Comparison of ENCODE assay signal across 13 cellular contexts in genomic region chr3:186653079-186653710, GRCh38. TPM values are rescaled to one million over a fixed set of nuclear protein-coding genes. Genes with fewer than 3 reads are reported as not detected.
DNase-seq lines count a peak whose midpoint lies in the region; ATAC-seq, FAIRE-seq and TF ChIP-seq lines count a peak whose summit lies in the region.
"Had no signal": no experiment of that assay in that cellular context is flagged by ENCODE, and none has a peak within 500 bp of the region (broad histone marks: within the 10 kb centered on the region; RNA-seq: fewer than 3 reads in every experiment).

No MANE protein-coding gene starts in this region.

- peaks cover 18% of the 10 kb centered on the region for H3K4me1 Mint-ChIP-seq in stimulated activated memory B cell treated with anti-CD40 and anti-IgM and Interleukin-4, amounts not matched to agents 10 μg/mL and 1 μg/mL and 100 μg/mL, for 72 hours

- H3K4me3 Mint-ChIP-seq in stimulated activated memory B cell treated with anti-CD40 and anti-IgM and Interleukin-4, amounts not matched to agents 10 μg/mL and 1 μg/mL and 100 μg/mL, for 72 hours, result peak overlapping the region; percentile 39
- H3K4me3 Mint-ChIP-seq: activated naive CD8-positive, alpha-beta T cell treated with anti-CD3 and anti-CD28 coated beads, Interleukin-2, amount 50 U/mL, for 24 hours had no signal

- H3K36me3 ChIP-seq in suprapubic skin, result no peaks in the 10 kb centered on the region

- H3K4me3 ChIP-seq in foreskin fibroblast (ENCODE audit: low read depth in 1 of 2, low read length in 2 of 2) (no peak overlapping the region), suprapubic skin (no peak overlapping the region)
- H3K4me3 ChIP-seq: K562 had no signal

- peak overlapping the region; percentile 84 for H3K27ac Mint-ChIP-seq in stimulated activated memory B cell treated with anti-CD40 and anti-IgM and Interleukin-4, amounts not matched to agents 10 μg/mL and 1 μg/mL and 100 μg/mL, for 72 hours
- H3K27ac Mint-ChIP-seq: activated naive CD8-positive, alpha-beta T cell treated with anti-CD3 and anti-CD28 coated beads, Interleukin-2, amount 50 U/mL, for 24 hours had no signal

- no peaks in the 10 kb centered on the region for H3K9me3 Mint-ChIP-seq in stimulated activated memory B cell treated with anti-CD40 and anti-IgM and Interleukin-4, amounts not matched to agents 10 μg/mL and 1 μg/mL and 100 μg/mL, for 72 hours
- H3K9me3 Mint-ChIP-seq: activated naive CD8-positive, alpha-beta T cell treated with anti-CD3 and anti-CD28 coated beads, Interleukin-2, amount 50 U/mL, for 24 hours had no signal

- no peaks in the 10 kb centered on the region for H3K27me3 Mint-ChIP-seq in stimulated activated memory B cell treated with anti-CD40 and anti-IgM and Interleukin-4, amounts not matched to agents 10 μg/mL and 1 μg/mL and 100 μg/mL, for 72 hours

- TF ChIP-seq POLR2A in suprapubic skin (IDR thresholded peaks at IDR 0.05), result no peak

- no peaks in the 10 kb centered on the region for H3K4me1 ChIP-seq in suprapubic skin

- H3K27me3 ChIP-seq in suprapubic skin, result no peaks in the 10 kb centered on the region

- TF ChIP-seq CTCF in foreskin fibroblast (IDR thresholded peaks at IDR 0.05; ENCODE audit: low read depth, low read length) (no peak), suprapubic skin (IDR thresholded peaks at IDR 0.05) (no peak)

- FAIRE-seq in GM19239 (lab: Jason Lieb, UNC), result peak; percentile 95
- FAIRE-seq: endothelial cell of umbilical vein, islet of Langerhans, K562 had no signal

- ATAC-seq in HG02678 (IDR thresholded peaks at IDR 0.05; ENCODE audit: unreplicated experiment) (peak; percentile 90), HG03558 (IDR thresholded peaks at IDR 0.05; ENCODE audit: extremely low read depth, unreplicated experiment) (peak; percentile 66)
- peak; percentile 98 for ATAC-seq in stimulated activated memory B cell treated with anti-CD40 and anti-IgM and Interleukin-4, amounts not matched to agents 10 μg/mL and 1 μg/mL and 100 μg/mL, for 72 hours
- ATAC-seq: activated naive CD8-positive, alpha-beta T cell treated with anti-CD3 and anti-CD28 coated beads, Interleukin-2, amount 50 U/mL, for 24 hours had no signal

- H3K27ac ChIP-seq in suprapubic skin, result no peak overlapping the region

- 71% methylated on average over 7 of the region's 7 CpGs for WGBS in suprapubic skin

- DNase-seq in GM19239 (ENCODE audit: insufficient read length, low spot score), result peak; percentile 37
- no peak for DNase-seq in foreskin fibroblast
- no peak for DNase-seq in suprapubic skin (ENCODE audit: low spot score in 2 of 2)
- DNase-seq in activated naive CD4-positive, alpha-beta T cell (lab: John Stamatoyannopoulos, UW), result no peak
- DNase-seq: activated naive CD8-positive, alpha-beta T cell treated with anti-CD3 and anti-CD28 coated beads, Interleukin-2, amount 50 U/mL, for 24 hours; GDM1 had no signal

- no peaks in the 10 kb centered on the region for H3K36me3 Mint-ChIP-seq in stimulated activated memory B cell treated with anti-CD40 and anti-IgM and Interleukin-4, amounts not matched to agents 10 μg/mL and 1 μg/mL and 100 μg/mL, for 72 hours

- no peak for TF ChIP-seq EP300 in suprapubic skin (IDR thresholded peaks at IDR 0.05)

- H3K9me3 ChIP-seq in suprapubic skin, result no peaks in the 10 kb centered on the region

RNA-seq across cellular contexts. Expression of gene HRG, which starts 12.6 kb away (rescaled TPM):
- total RNA-seq in suprapubic skin, result under 1 TPM in 1 of 4 donors, not detected in 3; 0.30 TPM
- total RNA-seq: endothelial cell of umbilical vein, K562 had no signal

RNA-seq across cellular contexts. Expression of gene FETUB, which starts 13.0 kb away (rescaled TPM):
- total RNA-seq in suprapubic skin, result 10 to 100 TPM in 2 of 4 donors, 1 to 10 TPM in 2; 3.9 to 16.0 (median 10.4) TPM
- total RNA-seq: endothelial cell of umbilical vein, K562, renal cortical epithelial cell had no signal

RNA-seq across cellular contexts. Expression of gene AHSG, which starts 40.3 kb away (rescaled TPM):
- under 1 TPM in 2 of 4 donors, not detected in 2; 0.30 to 0.97 TPM for total RNA-seq in suprapubic skin
- total RNA-seq: endothelial cell of umbilical vein, renal cortical epithelial cell had no signal
